Comparison of ENCODE assay signal across 21 cellular contexts in genomic region chrX:5672099-5672498, GRCh38.
"Had no signal": no experiment of that assay in that cellular context is flagged by ENCODE, and none has a peak within 500 bp of the region (broad histone marks: within the 10 kb centered on the region; RNA-seq: fewer than 3 reads in every experiment).

No MANE protein-coding gene starts in this region.

- ATAC-seq: activated CD8-positive, alpha-beta memory T cell treated with anti-CD3 and anti-CD28 coated beads, Interleukin-2, amount 10 ng/mL, durations not matched to agents 7 days and 5 days; heart right ventricle; left colon; lower lobe of right lung; sciatic nerve; stimulated activated memory B cell treated with anti-CD40 and anti-IgM and Interleukin-4, amounts not matched to agents 10 μg/mL and 1 μg/mL and 100 μg/mL, for 72 hours had no signal

- DNase-seq: activated CD4-positive, alpha-beta memory T cell treated with anti-CD3 and anti-CD28 coated beads, Interleukin-2, amount 10 ng/mL, durations not matched to agents 7 days and 5 days; activated CD4-positive, alpha-beta T cell treated with anti-CD3 and anti-CD28 coated beads, Interleukin-2, amount 10 ng/mL, durations not matched to agents 24 days and 14 days; activated CD8-positive, alpha-beta memory T cell treated with anti-CD3 and anti-CD28 coated beads, Interleukin-2, amount 10 ng/mL, durations not matched to agents 7 days and 5 days; activated effector memory CD4-positive, alpha-beta T cell treated with anti-CD3 and anti-CD28 coated beads, Interleukin-2, amount 50 U/mL, for 16 hours; activated T-cell treated with anti-CD3 and anti-CD28 coated beads for 4 hours; aorta; brain microvascular endothelial cell; caudate nucleus; effector CD4-positive, alpha-beta T cell; foreskin fibroblast; heart right ventricle; islet precursor cell; left colon; lower lobe of right lung; naive B cell; nucleus accumbens; small intestine; stimulated activated CD4-positive, alpha-beta T cell treated with anti-CD3 and anti-CD28 coated beads, Interleukin-2, amount 100 ng/mL, for 24 hours; stomach had no signal
